ENCODE assay signal across 19 cellular contexts in genomic region chr20:54794110-54794509, GRCh38.
DNase-seq lines count a peak whose midpoint lies in the region; ATAC-seq, FAIRE-seq and TF ChIP-seq lines count a peak whose summit lies in the region.
"Had no signal": no experiment of that assay in that cellular context is flagged by ENCODE, and none has a peak within 500 bp of the region (broad histone marks: within the 10 kb centered on the region; RNA-seq: fewer than 3 reads in every experiment).

No MANE protein-coding gene starts in this region.

- H3K36me3 ChIP-seq in HepG2 (replicated peaks in 1 of 2; ENCODE audit: control insufficient read depth in 1 of 2, insufficient read depth in 2 of 2, low read length in 2 of 2): no peaks in the 10 kb centered on the region
- H3K36me3 ChIP-seq in right lobe of liver: no peaks in the 10 kb centered on the region
- no peaks in the 10 kb centered on the region for H3K36me3 ChIP-seq in neuronal stem cell (replicated peaks in 1 of 2; ENCODE audit: control insufficient read depth in 2 of 2, insufficient read depth in 2 of 2, low read length in 2 of 2)
- no peaks in the 10 kb centered on the region for H3K36me3 ChIP-seq in smooth muscle cell (ENCODE audit: low read depth)

- H3K4me2 ChIP-seq in HepG2 (ENCODE audit: low read depth, low read length) (no peak overlapping the region), neuronal stem cell (ENCODE audit: insufficient read depth, low read length, poor library complexity, severe bottlenecking) (no peak overlapping the region), smooth muscle cell (no peak overlapping the region)
- H3K4me2 ChIP-seq: A549 had no signal

- no peak overlapping the region for H4K8ac ChIP-seq in neuronal stem cell (ENCODE audit: low read depth, low read length)

- no peak overlapping the region for H2AK5ac ChIP-seq in neuronal stem cell (ENCODE audit: low read depth, low read length)

- in situ Hi-C loops in HepG2 (cut with HindIII; ENCODE audit: extremely low pct_ligation_motif_present, low pct_unique_long_range_greater_than_20kb): no loop called here

- no peak overlapping the region for H3K4ac ChIP-seq in neuronal stem cell (ENCODE audit: low read length)

- POLR2A ChIA-PET in HepG2 (lab: Yijun Ruan, JAX): no interaction called here

- no peak overlapping the region for H3K18ac ChIP-seq in neuronal stem cell (ENCODE audit: low read length)

- H3K79me2 ChIP-seq in HepG2 (ENCODE audit: insufficient read depth, low read length) (no peaks in the 10 kb centered on the region), smooth muscle cell (ENCODE audit: low read depth) (no peaks in the 10 kb centered on the region)

- TF ChIP-seq RAD21 in HepG2 (CRISPR knock-in tag; IDR thresholded peaks at IDR 0.05): no peak

- 11% methylated on average over 6 of the region's 6 CpGs for WGBS in HepG2 (ENCODE audit: low lambda C conversion rate)
- WGBS in right lobe of liver (ENCODE audit: insufficient coverage, low coverage, low lambda C conversion rate, missing lambda C conversion rate): 60% methylated on average over 1 of the region's 6 CpGs
- WGBS in neuronal stem cell (ENCODE audit: extremely low coverage in 2 of 2, insufficient read length in 2 of 2, insufficient replicate concordance in 1 of 2), 2 donors: no CpG with 5 or more reads among the region's 6 CpGs
- WGBS in smooth muscle cell (ENCODE audit: low lambda C conversion rate): 81% methylated on average over 6 of the region's 6 CpGs

- no peaks in the 10 kb centered on the region for H3F3A ChIP-seq in smooth muscle cell (ENCODE audit: low read depth)

- DNase-seq in HepG2 (ENCODE audit: low spot score) (no peak), right lobe of liver (no peak), SK-N-DZ (ENCODE audit: low spot score) (peak; percentile 29), neuronal stem cell (ENCODE audit: low spot score) (no peak), smooth muscle cell (lab: John Stamatoyannopoulos, UW; ENCODE audit: unreplicated experiment) (no peak), iPS-NIHi11 (ENCODE audit: low spot score) (no peak), posterior cingulate gyrus (no peak)
- DNase-seq: AML-193; Caco-2; CD4-positive, alpha-beta T cell; GDM1; GM23248; HCEC 1CT had no signal

- no TSS peak for BruUV-seq in HepG2 (replicated peaks; lab: Mats Ljungman, UMichigan)

- H4K20me1 ChIP-seq in HepG2 (ENCODE audit: insufficient read depth, low read length): no peaks in the 10 kb centered on the region
- no peaks in the 10 kb centered on the region for H4K20me1 ChIP-seq in smooth muscle cell (ENCODE audit: low read depth)

- no peaks in the 10 kb centered on the region for H3K27me3 ChIP-seq in HepG2 (ENCODE audit: control insufficient read depth in 1 of 2, insufficient read depth in 2 of 2, low read length in 2 of 2)
- H3K27me3 ChIP-seq in right lobe of liver: no peaks in the 10 kb centered on the region
- H3K27me3 ChIP-seq in neuronal stem cell (ENCODE audit: control insufficient read depth in 3 of 3, insufficient read depth in 3 of 3, low read depth in 1 of 3, low read length in 3 of 3): no peaks in the 10 kb centered on the region
- no peaks in the 10 kb centered on the region for H3K27me3 ChIP-seq in smooth muscle cell (ENCODE audit: low read depth)

- no peak overlapping the region for H4K91ac ChIP-seq in neuronal stem cell (ENCODE audit: low read depth, low read length, poor library complexity)

- peak; percentile 58 for ATAC-seq in HepG2
- ATAC-seq in right lobe of liver: no peak
- ATAC-seq: A549 had no signal

- H3K27ac ChIP-seq in HepG2 (ENCODE audit: extremely low read length, insufficient read depth, low read length) (no peak overlapping the region), right lobe of liver (no peak overlapping the region), neuronal stem cell (replicated peaks; ENCODE audit: low read length) (no peak overlapping the region), smooth muscle cell (ENCODE audit: low read depth) (no peak overlapping the region)
- H3K27ac ChIP-seq: 22Rv1, A549, C4-2B, GM23248 had no signal

- no peak for FAIRE-seq in HepG2 (lab: Jason Lieb, UNC)
- FAIRE-seq: A549, D721Med, GM12892, GM18507 had no signal

- intact Hi-C loops in HepG2 (cut with micrococcal nuclease; ENCODE audit: unreplicated experiment): no loop called here
- intact Hi-C loops in right lobe of liver (cut with DNase I): no loop called here
- intact Hi-C loops in posterior cingulate gyrus (cut with DNase I): no loop called here

- CTCF ChIA-PET in HepG2 (lab: Yijun Ruan, JAX; ENCODE audit: low intra/inter-chr PET ratio, low total read pairs): no interaction called here

- H3K4me3 ChIP-seq in HepG2 (replicated peaks in 1 of 3; ENCODE audit: insufficient read depth in 1 of 3, low read depth in 2 of 3, low read length in 3 of 3) (no peak overlapping the region), right lobe of liver (no peak overlapping the region), neuronal stem cell (ENCODE audit: low read length in 2 of 2) (no peak overlapping the region), smooth muscle cell (no peak overlapping the region)
- H3K4me3 ChIP-seq: A549, GM23248 had no signal

- no peak overlapping the region for H2BK15ac ChIP-seq in neuronal stem cell (ENCODE audit: low read length)

- H2BK5ac ChIP-seq in neuronal stem cell (ENCODE audit: low read length): peak overlapping the region; percentile 90

- TF ChIP-seq POLR2A in HepG2 (IDR thresholded peaks at IDR 0.05; ENCODE audit: insufficient read depth in 1 of 2, low read depth in 2 of 2, low read length in 2 of 2) (no peak), right lobe of liver (IDR thresholded peaks at IDR 0.05) (no peak)

- TF ChIP-seq CTCF in HepG2 (CRISPR knock-in tag; IDR thresholded peaks at IDR 0.05): no peak
- no peak for TF ChIP-seq CTCF in right lobe of liver (IDR thresholded peaks at IDR 0.05)
- TF ChIP-seq CTCF in smooth muscle cell (IDR thresholded peaks at IDR 0.05; ENCODE audit: borderline replicate concordance, insufficient read depth, poor library complexity, severe bottlenecking): no peak

- H3K14ac ChIP-seq in neuronal stem cell (ENCODE audit: low read length): peak overlapping the region; percentile 82

- H3K23ac ChIP-seq in neuronal stem cell (ENCODE audit: low read depth, low read length, poor library complexity): peak overlapping the region; percentile 31

- peaks cover 6% of the 10 kb centered on the region for H3K9me3 ChIP-seq in HepG2 (ENCODE audit: low read length)
- no peaks in the 10 kb centered on the region for H3K9me3 ChIP-seq in right lobe of liver
- peaks cover 0 to 3% of the 10 kb centered on the region in 2 donors for H3K9me3 ChIP-seq in neuronal stem cell (replicated peaks in 1 of 2; ENCODE audit: control insufficient read depth in 2 of 2, insufficient read depth in 1 of 2, low read depth in 1 of 2, low read length in 2 of 2)
- H3K9me3 ChIP-seq in smooth muscle cell (replicated peaks; ENCODE audit: low read depth): no peaks in the 10 kb centered on the region
- H3K9me3 ChIP-seq: A549, Caco-2 had no signal

- no peak overlapping the region for H2BK120ac ChIP-seq in neuronal stem cell (ENCODE audit: low read depth, low read length)

- H2AFZ ChIP-seq in HepG2 (ENCODE audit: low read length): no peak overlapping the region
- H2AFZ ChIP-seq in neuronal stem cell (ENCODE audit: low read length): no peak overlapping the region
- H2AFZ ChIP-seq in smooth muscle cell (ENCODE audit: low read depth): no peak overlapping the region
- H2AFZ ChIP-seq: GM23248 had no signal

- H2BK12ac ChIP-seq in neuronal stem cell (ENCODE audit: low read length): no peak overlapping the region

- H3K4me1 ChIP-seq in HepG2 (ENCODE audit: insufficient read depth, low read length) (no peaks in the 10 kb centered on the region), right lobe of liver (no peaks in the 10 kb centered on the region), neuronal stem cell (ENCODE audit: control insufficient read depth in 2 of 2, insufficient read depth in 1 of 2, low read depth in 1 of 2, low read length in 2 of 2) (no peaks in the 10 kb centered on the region), smooth muscle cell (ENCODE audit: low read depth) (no peaks in the 10 kb centered on the region)
- H3K4me1 ChIP-seq: A549, Caco-2 had no signal

- H3K9ac ChIP-seq in HepG2 (ENCODE audit: insufficient read depth, low read depth, low read length) (no peak overlapping the region), neuronal stem cell (ENCODE audit: low read depth, low read length, poor library complexity) (no peak overlapping the region), smooth muscle cell (ENCODE audit: low read depth) (no peak overlapping the region)
- H3K9ac ChIP-seq: GM23248 had no signal

- TF ChIP-seq EP300 in HepG2 (IDR thresholded peaks at IDR 0.05; ENCODE audit: low read depth in 2 of 2, low read length in 2 of 2) (no peak), HepG2 (CRISPR knock-in tag; IDR thresholded peaks at IDR 0.05; ENCODE audit: borderline replicate concordance) (no peak)

- H3K79me1 ChIP-seq in neuronal stem cell (ENCODE audit: low read depth, low read length): no peaks in the 10 kb centered on the region

TF ChIP-seq in HepG2, 621 proteins besides CTCF, POLR2A, EP300 and RAD21 (continues in another document):
- TF ChIP-seq, protein P1, sequence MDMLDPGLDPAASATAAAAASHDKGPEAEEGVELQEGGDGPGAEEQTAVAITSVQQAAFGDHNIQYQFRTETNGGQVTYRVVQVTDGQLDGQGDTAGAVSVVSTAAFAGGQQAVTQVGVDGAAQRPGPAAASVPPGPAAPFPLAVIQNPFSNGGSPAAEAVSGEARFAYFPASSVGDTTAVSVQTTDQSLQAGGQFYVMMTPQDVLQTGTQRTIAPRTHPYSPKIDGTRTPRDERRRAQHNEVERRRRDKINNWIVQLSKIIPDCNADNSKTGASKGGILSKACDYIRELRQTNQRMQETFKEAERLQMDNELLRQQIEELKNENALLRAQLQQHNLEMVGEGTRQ (IDR thresholded peaks at IDR 0.05; ENCODE audit: low read depth, low read length): no peak
- TF ChIP-seq, protein P1 (CRISPR knock-in tag; IDR thresholded peaks at IDR 0.05; ENCODE audit: borderline replicate concordance): no peak
- TF ChIP-seq, protein P2, sequence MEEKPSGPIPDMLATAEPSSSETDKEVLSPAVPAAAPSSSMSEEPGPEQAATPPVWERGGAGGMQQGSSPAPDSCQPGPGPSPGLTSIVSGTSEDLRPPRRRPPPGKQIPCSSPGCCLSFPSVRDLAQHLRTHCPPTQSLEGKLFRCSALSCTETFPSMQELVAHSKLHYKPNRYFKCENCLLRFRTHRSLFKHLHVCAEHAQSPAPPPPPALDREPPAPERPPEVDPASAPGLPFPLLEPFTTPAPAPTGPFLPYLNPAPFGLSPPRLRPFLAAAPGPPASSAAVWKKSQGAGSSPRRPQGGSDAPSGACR (CRISPR knock-in tag; IDR thresholded peaks at IDR 0.05): no peak
- no peak for TF ChIP-seq ZNF431 (CRISPR knock-in tag; IDR thresholded peaks at IDR 0.05; ENCODE audit: borderline replicate concordance, low read depth)
- TF ChIP-seq MXD4 (CRISPR knock-in tag; IDR thresholded peaks at IDR 0.05): no peak
